8 cellular contexts compared by ENCODE assay signal in the genomic region with DNA sequence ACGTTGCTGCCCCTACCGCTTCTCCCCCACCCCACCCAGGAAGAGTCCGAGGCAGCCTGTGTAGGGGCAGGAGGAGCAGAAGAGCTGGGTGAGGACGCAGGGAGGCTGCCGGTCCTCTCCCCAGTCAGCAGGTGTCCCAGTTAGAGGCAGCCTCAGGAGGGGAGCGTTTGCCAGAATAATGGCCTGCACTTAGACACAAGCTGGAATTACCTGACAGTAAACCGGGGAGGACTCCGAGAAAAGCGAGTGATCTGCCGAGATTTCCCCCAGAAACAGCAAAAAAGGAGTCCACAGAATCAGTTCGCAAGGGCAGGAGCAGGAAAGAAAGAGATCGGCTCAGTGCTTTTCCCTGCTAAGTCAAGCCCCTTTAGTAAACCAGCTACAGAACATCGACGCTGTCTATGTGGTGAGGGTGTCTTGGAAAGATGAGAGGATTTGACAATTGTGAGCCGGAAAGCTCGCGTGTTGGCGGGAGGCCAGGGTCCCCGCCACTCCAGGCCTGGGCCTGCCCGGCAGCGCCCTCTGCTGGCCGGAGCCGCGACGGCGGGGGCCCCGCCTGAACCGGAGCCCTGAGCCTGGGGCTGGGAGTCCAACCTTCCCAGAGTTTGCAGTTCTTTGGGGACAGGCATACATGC. TPM values are rescaled to one million over a fixed set of nuclear protein-coding genes. Genes with fewer than 3 reads are reported as not detected.
DNase-seq lines count a peak whose midpoint lies in the region; FAIRE-seq and TF ChIP-seq lines count a peak whose summit lies in the region.

No MANE protein-coding gene starts in this region.

- no peaks in the 10 kb centered on the region for H3K9me3 Mint-ChIP-seq in neural progenitor cell

- H3K4me3 Mint-ChIP-seq in neural progenitor cell, result peak overlapping the region; percentile 38

- H3K27me3 Mint-ChIP-seq in neural progenitor cell (ENCODE audit: insufficient read depth, low read depth), result peaks cover 3% of the 10 kb centered on the region

- H3K4me3 ChIP-seq in neural progenitor cell (peak overlapping the region; percentile 30), stomach smooth muscle (ENCODE audit: low read length in 2 of 2) (peak overlapping the region; percentile 78 to 90)

- H3K27me3 ChIP-seq in neural progenitor cell, result peaks cover 5% of the 10 kb centered on the region
- no peaks in the 10 kb centered on the region for H3K27me3 ChIP-seq in stomach smooth muscle (ENCODE audit: control insufficient read depth in 1 of 2, insufficient read depth in 2 of 2, low read length in 2 of 2)

- H3K27ac ChIP-seq in neural progenitor cell (no peak overlapping the region), stomach smooth muscle (ENCODE audit: low read length) (peak overlapping the region; percentile 66)

- H3F3A ChIP-seq in neural progenitor cell (ENCODE audit: low read depth), result no peaks in the 10 kb centered on the region

- H3K36me3 Mint-ChIP-seq in neural progenitor cell, result peaks cover 2% of the 10 kb centered on the region

- H3K79me2 ChIP-seq in neural progenitor cell (ENCODE audit: low read depth), result no peaks in the 10 kb centered on the region

- H3K36me3 ChIP-seq in neural progenitor cell (no peaks in the 10 kb centered on the region), stomach smooth muscle (ENCODE audit: control insufficient read depth in 2 of 2, insufficient read depth in 2 of 2, low read length in 2 of 2) (no peaks in the 10 kb centered on the region)

- TF ChIP-seq CTCF in neural progenitor cell (IDR thresholded peaks at IDR 0.05), result peak; percentile 99

- peak; percentile 88 for DNase-seq in AG08396 (ENCODE audit: low spot score)
- DNase-seq in GM19239 (ENCODE audit: insufficient read length, low spot score), result peak; percentile 75
- peak; percentile 82 for DNase-seq in KG1 (lab: John Stamatoyannopoulos, UW)
- DNase-seq in RPMI8226, result peak; percentile 89
- DNase-seq in activated effector memory CD4-positive, alpha-beta T cell treated with anti-CD3 and anti-CD28 coated beads, Interleukin-2, amount 50 U/mL, for 16 hours, result peak; percentile 92
- DNase-seq in fibroblast of the conjunctiva (ENCODE audit: low read depth), result peak; percentile 37
- DNase-seq in neural progenitor cell (ENCODE audit: low spot score), result peak; percentile 86

- H3K9ac ChIP-seq in neural progenitor cell (no peak overlapping the region), stomach smooth muscle (ENCODE audit: low read length in 2 of 2) (peak overlapping the region; percentile 77 to 86)

- no peak for FAIRE-seq in GM19239 (lab: Jason Lieb, UNC)

- H2AFZ ChIP-seq in neural progenitor cell (replicated peaks), result peak overlapping the region; percentile 99

- H3K4me1 Mint-ChIP-seq in neural progenitor cell, result peaks cover 30% of the 10 kb centered on the region

- peak overlapping the region; percentile 72 for H3K27ac Mint-ChIP-seq in neural progenitor cell

- peak overlapping the region; percentile 64 for H3K4me2 ChIP-seq in neural progenitor cell

- H3K4me1 ChIP-seq in neural progenitor cell (no peaks in the 10 kb centered on the region), stomach smooth muscle (ENCODE audit: control insufficient read depth, insufficient read depth, low read length) (peaks cover 9% of the 10 kb centered on the region)

- H3K9me3 ChIP-seq in neural progenitor cell (ENCODE audit: low read depth) (no peaks in the 10 kb centered on the region), stomach smooth muscle (ENCODE audit: control insufficient read depth in 2 of 2, low read length in 2 of 2) (no peaks in the 10 kb centered on the region)

- H4K20me1 ChIP-seq in neural progenitor cell (ENCODE audit: low read depth), result no peaks in the 10 kb centered on the region

RNA-seq across cellular contexts. Expression of a gene that starts 17.7 kb away (rescaled TPM):
- not detected in 2 replicates for total RNA-seq in neural progenitor cell (ENCODE audit: low replicate concordance)

RNA-seq across cellular contexts. Expression of a gene that starts 22.9 kb away (rescaled TPM):
- 4.3 and 5.3 TPM in 2 replicates for total RNA-seq in neural progenitor cell (ENCODE audit: low replicate concordance)

RNA-seq across cellular contexts. Expression of a gene that starts 33.7 kb away (rescaled TPM):
- 36.7 and 89.5 TPM in 2 replicates for total RNA-seq in neural progenitor cell (ENCODE audit: low replicate concordance)

RNA-seq across cellular contexts. Expression of a gene that starts 51.5 kb away (rescaled TPM):
- total RNA-seq in neural progenitor cell (ENCODE audit: low replicate concordance), result 48.0 and 61.5 TPM in 2 replicates

Comparison
In these comparisons a context has a peak if more than half of its experiments do, and no peak if none do; other contexts are left out.
1. DNase-seq: peak in every context shown above with its lines; median percentile 92 in activated effector memory CD4-positive, alpha-beta T cell treated with anti-CD3 and anti-CD28 coated beads, Interleukin-2, amount 50 U/mL, for 16 hours; 89 in RPMI8226; 88 in AG08396; 86 in neural progenitor cell; 82 in KG1; 75 in GM19239; 37 in fibroblast of the conjunctiva.